29 cellular contexts compared by ENCODE assay signal in genomic region chr4:165518658-165519057, GRCh38.
"Had no signal": no experiment of that assay in that cellular context is flagged by ENCODE, and none has a peak within 500 bp of the region (broad histone marks: within the 10 kb centered on the region; RNA-seq: fewer than 3 reads in every experiment).

No MANE protein-coding gene starts in this region.

- H3K9me3 Mint-ChIP-seq: effector memory CD8-positive, alpha-beta T cell; endodermal cell; mesothelial cell of epicardium; naive B cell had no signal

- H3K4me1 ChIP-seq: colonic mucosa, gastrocnemius medialis, left lung had no signal

- H3K9me3 ChIP-seq: colonic mucosa, esophagus squamous epithelium, gastrocnemius medialis, heart right ventricle, left lung, lower lobe of right lung, mucosa of descending colon had no signal

- H3K4me1 Mint-ChIP-seq: endodermal cell, naive B cell had no signal

- DNase-seq: colonic mucosa; cortex of kidney; effector CD8-positive, alpha-beta T cell; effector memory CD8-positive, alpha-beta T cell; endodermal cell; erythroblast; esophagus squamous epithelium; foreskin fibroblast; foreskin melanocyte; gastrocnemius medialis; glutamatergic neuron; head of caudate nucleus; heart right ventricle; hippocampal formation; kidney; kidney glomerular epithelial cell; left colon; left lung; left ventricle myocardium superior; lower lobe of right lung; mesenchymal stem cell; mucosa of descending colon; naive B cell had no signal

- H3K4me3 Mint-ChIP-seq: dendritic cell treated with granulocyte-macrophage colony-stimulating factor and Interleukin-4, amounts not matched to agents 40 ng/mL and 50 ng/mL, for 4 days; effector memory CD8-positive, alpha-beta T cell; endodermal cell; mesothelial cell of epicardium had no signal

- H3K27ac Mint-ChIP-seq: dendritic cell treated with granulocyte-macrophage colony-stimulating factor and Interleukin-4, amounts not matched to agents 40 ng/mL and 50 ng/mL, for 4 days; effector memory CD8-positive, alpha-beta T cell; endodermal cell; mesothelial cell of epicardium; naive B cell had no signal

- H3K36me3 ChIP-seq: colonic mucosa, esophagus squamous epithelium, gastrocnemius medialis, heart right ventricle, left lung, lower lobe of right lung had no signal

- ATAC-seq: effector memory CD8-positive, alpha-beta T cell; esophagus mucosa; gastrocnemius medialis; heart right ventricle; left colon; left lung; left ventricle myocardium superior; lower lobe of right lung; mucosa of descending colon had no signal

- H3K36me3 Mint-ChIP-seq: mesothelial cell of epicardium, naive B cell had no signal

- FAIRE-seq: endometrium, islet of Langerhans had no signal

- H3K4me3 ChIP-seq: colonic mucosa, esophagus squamous epithelium, gastrocnemius medialis, heart right ventricle, left lung, lower lobe of right lung, mucosa of descending colon had no signal

- H3K27me3 ChIP-seq: colonic mucosa, esophagus squamous epithelium, gastrocnemius medialis, heart right ventricle, left lung had no signal

- H3K27ac ChIP-seq: colonic mucosa, epithelial cell of prostate, gastrocnemius medialis, heart right ventricle, left lung, lower lobe of right lung had no signal
